1 cellular context compared by ENCODE assay signal in the genomic region with DNA sequence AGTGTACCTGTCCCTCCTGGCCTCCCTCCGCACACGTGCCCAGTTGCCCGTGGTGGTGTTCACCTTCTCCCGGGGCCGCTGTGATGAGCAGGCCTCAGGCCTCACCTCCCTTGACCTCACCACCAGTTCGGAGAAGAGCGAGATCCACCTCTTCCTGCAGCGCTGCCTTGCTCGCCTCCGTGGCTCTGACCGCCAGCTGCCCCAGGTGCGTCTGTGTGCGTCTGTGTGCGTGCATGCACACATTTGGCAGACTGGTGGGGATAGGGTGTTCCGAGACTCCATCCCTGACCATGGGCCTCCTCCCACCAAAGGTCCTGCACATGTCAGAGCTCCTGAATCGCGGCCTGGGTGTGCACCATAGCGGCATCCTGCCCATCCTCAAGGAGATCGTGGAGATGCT.
TF ChIP-seq lines count a peak whose summit lies in the region.

No MANE protein-coding gene starts in this region.

TF ChIP-seq in GM12878, 131 proteins besides CTCF, POLR2A, EP300 and RAD21:
- no peak for TF ChIP-seq SMAD5 (IDR thresholded peaks at IDR 0.05; ENCODE audit: low read depth)
- TF ChIP-seq SREBF2 (IDR thresholded peaks at IDR 0.05; ENCODE audit: low read length), result no peak
- TF ChIP-seq, protein P1, sequence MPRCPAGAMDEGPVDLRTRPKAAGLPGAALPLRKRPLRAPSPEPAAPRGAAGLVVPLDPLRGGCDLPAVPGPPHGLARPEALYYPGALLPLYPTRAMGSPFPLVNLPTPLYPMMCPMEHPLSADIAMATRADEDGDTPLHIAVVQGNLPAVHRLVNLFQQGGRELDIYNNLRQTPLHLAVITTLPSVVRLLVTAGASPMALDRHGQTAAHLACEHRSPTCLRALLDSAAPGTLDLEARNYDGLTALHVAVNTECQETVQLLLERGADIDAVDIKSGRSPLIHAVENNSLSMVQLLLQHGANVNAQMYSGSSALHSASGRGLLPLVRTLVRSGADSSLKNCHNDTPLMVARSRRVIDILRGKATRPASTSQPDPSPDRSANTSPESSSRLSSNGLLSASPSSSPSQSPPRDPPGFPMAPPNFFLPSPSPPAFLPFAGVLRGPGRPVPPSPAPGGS (IDR thresholded peaks at IDR 0.05; ENCODE audit: borderline replicate concordance, insufficient read depth, low read depth, low read length, poor library complexity, severe bottlenecking), result peak; percentile 65
- no peak for TF ChIP-seq BACH1 (IDR thresholded peaks at IDR 0.05; ENCODE audit: borderline replicate concordance)
